19 cellular contexts compared by ENCODE assay signal in the genomic region with DNA sequence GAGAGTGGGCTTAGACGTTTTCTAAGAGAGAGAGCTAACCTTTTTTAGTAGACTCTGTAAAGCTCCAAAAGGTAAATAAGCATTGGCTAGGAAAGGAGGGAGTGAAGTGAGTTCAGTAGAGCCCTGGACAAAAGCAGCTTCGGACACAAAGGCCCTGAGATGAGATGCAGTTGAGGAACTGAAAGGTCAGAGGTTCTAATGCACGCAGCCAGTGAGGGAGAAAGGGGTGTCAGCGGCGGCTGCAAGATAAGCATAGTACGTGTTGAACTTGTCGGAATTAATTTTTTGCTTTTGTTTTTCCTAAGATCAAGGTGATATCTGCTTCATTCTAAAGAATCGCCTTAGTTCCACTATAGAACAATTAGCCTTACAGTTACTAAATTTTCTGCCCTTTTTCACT. TPM values are rescaled to one million over a fixed set of nuclear protein-coding genes. Genes with fewer than 3 reads are reported as not detected.
DNase-seq lines count a peak whose midpoint lies in the region; ATAC-seq and TF ChIP-seq lines count a peak whose summit lies in the region.
"Had no signal": no experiment of that assay in that cellular context is flagged by ENCODE, and none has a peak within 500 bp of the region (broad histone marks: within the 10 kb centered on the region; RNA-seq: fewer than 3 reads in every experiment).

No MANE protein-coding gene starts in this region.

- DNase-seq in NOMO-1 treated with DMSO at 0.1 percent for 48 hours (lab: John Stamatoyannopoulos, UW; ENCODE audit: unreplicated experiment) (peak; percentile 22), NOMO-1 (lab: John Stamatoyannopoulos, UW; ENCODE audit: unreplicated experiment in 2 of 2) (no peak), MV-4-11 (lab: John Stamatoyannopoulos, UW) (peak; percentile 44), SKM-1 treated with dmso at 0.1 percent for 144 hours (lab: John Stamatoyannopoulos, UW; ENCODE audit: unreplicated experiment) (no peak)
- DNase-seq in CD4-positive, alpha-beta T cell, result no peak
- no peak for DNase-seq in stimulated activated naive CD4-positive, alpha-beta T cell (lab: John Stamatoyannopoulos, UW)
- DNase-seq: AML-193; CD8-positive, alpha-beta memory T cell; COR-L47; DMS 273 treated with DMSO at 0.1 percent for 48 hours; DMS53; DND-41; EL; GM23248; HCEC 1CT had no signal

- H3K4me3 Mint-ChIP-seq in dendritic cell treated with granulocyte-macrophage colony-stimulating factor and Interleukin-4, amounts not matched to agents 40 ng/mL and 50 ng/mL, for 4 days, result no peak overlapping the region
- H3K4me3 Mint-ChIP-seq in CD4-positive, alpha-beta T cell, result no peak overlapping the region
- H3K4me3 Mint-ChIP-seq: CD14-positive monocyte; CD8-positive, alpha-beta memory T cell had no signal

- ATAC-seq in CD4-positive, alpha-beta T cell (ENCODE audit: poor library complexity), result no peak
- ATAC-seq: A549 had no signal

- intact Hi-C loops in dendritic cell treated with granulocyte-macrophage colony-stimulating factor and Interleukin-4, amounts not matched to agents 40 ng/mL and 50 ng/mL, for 4 days (cut with micrococcal nuclease), result no loop called here
- intact Hi-C loops in CD4-positive, alpha-beta T cell (cut with DNase I, micrococcal nuclease), result no loop called here

- no peak for TF ChIP-seq CTCF in CD4-positive, alpha-beta T cell (IDR thresholded peaks at IDR 0.05)

- no peaks in the 10 kb centered on the region for H3K27me3 ChIP-seq in CD4-positive, alpha-beta T cell (ENCODE audit: control insufficient read depth, insufficient read depth, low read length)

- H3K9me3 ChIP-seq in CD4-positive, alpha-beta T cell (ENCODE audit: control insufficient read depth, low read length), result no peaks in the 10 kb centered on the region
- H3K9me3 ChIP-seq: A549 had no signal

- CTCF ChIA-PET in CD4-positive, alpha-beta T cell (lab: Charles Lee), result no interaction called here

- POLR2A ChIA-PET in CD4-positive, alpha-beta T cell (lab: Charles Lee), result no interaction called here

- peaks cover 28% of the 10 kb centered on the region for H3K4me1 Mint-ChIP-seq in dendritic cell treated with granulocyte-macrophage colony-stimulating factor and Interleukin-4, amounts not matched to agents 40 ng/mL and 50 ng/mL, for 4 days (ENCODE audit: low read depth)
- H3K4me1 Mint-ChIP-seq in CD4-positive, alpha-beta T cell (ENCODE audit: low read depth), result no peaks in the 10 kb centered on the region
- H3K4me1 Mint-ChIP-seq: CD8-positive, alpha-beta memory T cell had no signal

- H3K9me3 Mint-ChIP-seq in dendritic cell treated with granulocyte-macrophage colony-stimulating factor and Interleukin-4, amounts not matched to agents 40 ng/mL and 50 ng/mL, for 4 days, result no peaks in the 10 kb centered on the region
- no peaks in the 10 kb centered on the region for H3K9me3 Mint-ChIP-seq in CD4-positive, alpha-beta T cell
- H3K9me3 Mint-ChIP-seq: CD14-positive monocyte had no signal

- no peak overlapping the region for H3K27ac ChIP-seq in CD4-positive, alpha-beta T cell (ENCODE audit: low read depth, low read length)
- H3K27ac ChIP-seq: 22Rv1, A549, GM23248 had no signal

- H3K27ac Mint-ChIP-seq in dendritic cell treated with granulocyte-macrophage colony-stimulating factor and Interleukin-4, amounts not matched to agents 40 ng/mL and 50 ng/mL, for 4 days, result peak overlapping the region; percentile 67
- no peak overlapping the region for H3K27ac Mint-ChIP-seq in CD4-positive, alpha-beta T cell
- H3K27ac Mint-ChIP-seq: CD8-positive, alpha-beta memory T cell had no signal

- H3K27me3 Mint-ChIP-seq in dendritic cell treated with granulocyte-macrophage colony-stimulating factor and Interleukin-4, amounts not matched to agents 40 ng/mL and 50 ng/mL, for 4 days, result no peaks in the 10 kb centered on the region
- no peaks in the 10 kb centered on the region for H3K27me3 Mint-ChIP-seq in CD4-positive, alpha-beta T cell

- H3K36me3 Mint-ChIP-seq in dendritic cell treated with granulocyte-macrophage colony-stimulating factor and Interleukin-4, amounts not matched to agents 40 ng/mL and 50 ng/mL, for 4 days (ENCODE audit: low read depth), result no peaks in the 10 kb centered on the region
- H3K36me3 Mint-ChIP-seq in CD4-positive, alpha-beta T cell (ENCODE audit: low read depth), result no peaks in the 10 kb centered on the region
- H3K36me3 Mint-ChIP-seq: CD14-positive monocyte; CD8-positive, alpha-beta memory T cell had no signal

RNA-seq across cellular contexts. Expression of gene SLC8A1, which starts 11.2 kb away (rescaled TPM):
- total RNA-seq in CD4-positive, alpha-beta T cell, result under 1 TPM; 0.47 to 0.59 TPM

Comparison
In these comparisons a context has a peak if more than half of its experiments do, and no peak if none do; other contexts are left out.
1. DNase-seq: peak in NOMO-1 treated with DMSO at 0.1 percent for 48 hours (single experiment) and MV-4-11 (single experiment); none in NOMO-1 (0 of 2), SKM-1 treated with dmso at 0.1 percent for 144 hours (single experiment), CD4-positive, alpha-beta T cell (0 of 10) and stimulated activated naive CD4-positive, alpha-beta T cell (0 of 6).